Comparison of ENCODE assay signal across 25 cellular contexts in the genomic region with DNA sequence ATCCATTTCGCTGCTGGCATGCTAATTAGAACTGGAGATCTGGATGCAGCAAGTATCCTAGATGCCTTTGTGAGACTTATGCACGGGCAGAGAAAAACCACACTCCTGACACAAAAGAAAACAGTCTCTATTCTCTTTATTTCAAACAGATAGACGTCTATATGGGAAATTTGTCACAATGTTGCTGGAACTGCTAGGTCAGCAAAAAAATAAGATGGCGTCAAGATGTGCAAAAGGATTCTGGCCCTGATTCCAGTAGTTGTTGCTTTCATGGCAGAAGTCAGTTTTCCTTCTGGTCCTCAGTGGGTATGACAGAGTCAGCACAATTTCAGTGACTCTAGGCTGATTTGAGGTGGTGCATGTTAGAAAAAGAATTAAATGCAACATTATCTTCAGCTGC.
"Had no signal": no experiment of that assay in that cellular context is flagged by ENCODE, and none has a peak within 500 bp of the region (broad histone marks: within the 10 kb centered on the region; RNA-seq: fewer than 3 reads in every experiment).

No MANE protein-coding gene starts in this region.

- FAIRE-seq: endometrium, islet of Langerhans, keratinocyte had no signal

- ATAC-seq: effector memory CD8-positive, alpha-beta T cell; esophagus mucosa; gastrocnemius medialis; heart right ventricle; left cardiac atrium; left lung; left ventricle myocardium superior; lower lobe of right lung; mucosa of descending colon had no signal

- H3K36me3 ChIP-seq: colonic mucosa, esophagus squamous epithelium, gastrocnemius medialis, heart right ventricle, left lung, lower lobe of right lung had no signal

- DNase-seq: colonic mucosa; cortex of kidney; effector CD8-positive, alpha-beta T cell; effector memory CD8-positive, alpha-beta T cell; endodermal cell; erythroblast; esophagus squamous epithelium; foreskin fibroblast; foreskin melanocyte; gastrocnemius medialis; glutamatergic neuron; head of caudate nucleus; heart right ventricle; hippocampal formation; left cardiac atrium; left lung; left ventricle myocardium superior; lower lobe of right lung; mesenchymal stem cell; mucosa of descending colon had no signal

- H3K27me3 ChIP-seq: colonic mucosa, esophagus squamous epithelium, gastrocnemius medialis, heart right ventricle, left lung had no signal

- H3K4me1 ChIP-seq: colonic mucosa, esophagus squamous epithelium, gastrocnemius medialis, heart right ventricle, left lung, lower lobe of right lung had no signal

- H3K4me3 ChIP-seq: colonic mucosa, esophagus squamous epithelium, gastrocnemius medialis, heart right ventricle, left lung, lower lobe of right lung, mucosa of descending colon had no signal

- H3K9me3 ChIP-seq: colonic mucosa, esophagus squamous epithelium, gastrocnemius medialis, left lung, lower lobe of right lung, mucosa of descending colon had no signal

- H3K27ac ChIP-seq: colonic mucosa, epithelial cell of prostate, esophagus squamous epithelium, gastrocnemius medialis, heart right ventricle, left lung, lower lobe of right lung had no signal
